9 cellular contexts compared by ENCODE assay signal in the genomic region with DNA sequence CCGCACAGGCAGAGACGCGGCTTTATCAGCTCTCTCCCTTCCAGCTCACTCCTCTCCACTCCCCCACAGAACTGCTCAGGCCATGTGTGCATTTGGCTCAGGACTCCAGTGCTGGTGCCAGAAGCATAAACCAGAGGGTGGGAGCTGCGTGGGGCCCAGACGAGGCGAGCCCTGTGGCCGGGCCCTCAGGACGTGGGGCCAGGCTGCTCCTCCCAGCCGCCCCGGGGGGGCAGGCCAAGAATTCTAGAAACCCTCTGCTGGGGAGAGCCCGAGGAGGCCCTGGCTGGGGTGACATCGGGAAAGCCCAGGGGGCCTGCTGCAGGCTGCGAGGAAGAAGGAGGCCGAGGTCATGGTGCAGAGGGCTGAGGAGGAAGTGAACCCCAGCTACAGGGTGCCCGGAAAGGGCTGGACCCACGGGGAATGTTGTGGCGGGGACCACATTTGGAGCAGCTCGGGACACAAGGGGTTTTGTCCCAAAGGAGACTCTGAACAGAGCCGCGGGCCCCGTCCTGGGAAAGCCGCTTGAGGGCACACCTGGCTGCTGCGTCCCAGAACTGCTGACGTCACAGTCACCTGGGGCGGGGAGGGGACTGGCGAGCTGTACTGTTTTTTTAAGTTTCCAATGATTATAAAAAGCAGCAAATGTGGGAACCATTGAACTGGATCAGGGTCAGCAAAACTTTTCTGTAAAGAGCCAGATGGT.
A peak's percentile ranks its signal among the peaks of the same experiment; 100 is the strongest.
DNase-seq lines count a peak whose midpoint lies in the region; ATAC-seq and TF ChIP-seq lines count a peak whose summit lies in the region.
"Had no signal": no experiment of that assay in that cellular context is flagged by ENCODE, and none has a peak within 500 bp of the region (broad histone marks: within the 10 kb centered on the region; RNA-seq: fewer than 3 reads in every experiment).

No MANE protein-coding gene starts in this region.

- DNase-seq in NCI-H1092 treated with DMSO at 0.1 percent for 48 hours (lab: John Stamatoyannopoulos, UW), result peak; percentile 4
- no peak for DNase-seq in NCI-H1092 (lab: John Stamatoyannopoulos, UW)
- DNase-seq in fibroblast of the aortic adventitia (ENCODE audit: low read depth), result peak; percentile 93
- peak; percentile 35 for DNase-seq in myocyte (ENCODE audit: low read depth)
- no peak for DNase-seq in superior temporal gyrus (ENCODE audit: extremely low spot score)
- no peak for DNase-seq in activated T-cell treated with anti-CD3 and anti-CD28 coated beads, Interleukin-2, amount 50 U/mL, for 4 hours
- DNase-seq in occipital lobe (lab: John Stamatoyannopoulos, UW), result no peak
- DNase-seq: stimulated activated CD8-positive, alpha-beta memory T cell treated with anti-CD3 and anti-CD28 coated beads, Interleukin-4, amount 100 ng/mL, for 48 hours had no signal

- ATAC-seq in activated T-cell treated with anti-CD3 and anti-CD28 coated beads, Interleukin-2, amount 50 U/mL, for 4 hours, result no peak
- ATAC-seq in GM19467 (IDR thresholded peaks at IDR 0.05; ENCODE audit: unreplicated experiment), result no peak

- H3K9me3 Mint-ChIP-seq in activated T-cell treated with anti-CD3 and anti-CD28 coated beads, Interleukin-2, amount 50 U/mL, for 4 hours, result no peaks in the 10 kb centered on the region

- H3K4me3 ChIP-seq in fibroblast of the aortic adventitia (ENCODE audit: low read depth, low read length), result no peak overlapping the region

- no peaks in the 10 kb centered on the region for H3K36me3 Mint-ChIP-seq in activated T-cell treated with anti-CD3 and anti-CD28 coated beads, Interleukin-2, amount 50 U/mL, for 4 hours (ENCODE audit: insufficient read depth)

- no peak for TF ChIP-seq CTCF in fibroblast of the aortic adventitia (IDR thresholded peaks at IDR 0.05; ENCODE audit: insufficient read depth, low read length)

- H3K4me1 Mint-ChIP-seq in activated T-cell treated with anti-CD3 and anti-CD28 coated beads, Interleukin-2, amount 50 U/mL, for 4 hours (ENCODE audit: low read depth), result no peaks in the 10 kb centered on the region

- no peak overlapping the region for H3K4me3 Mint-ChIP-seq in activated T-cell treated with anti-CD3 and anti-CD28 coated beads, Interleukin-2, amount 50 U/mL, for 4 hours

- H3K27me3 Mint-ChIP-seq in activated T-cell treated with anti-CD3 and anti-CD28 coated beads, Interleukin-2, amount 50 U/mL, for 4 hours (ENCODE audit: low read depth), result peaks cover 4% of the 10 kb centered on the region

Comparison
In these comparisons a context has a peak if more than half of its experiments do, and no peak if none do; other contexts are left out.
1. DNase-seq: peak in NCI-H1092 treated with DMSO at 0.1 percent for 48 hours (single experiment), fibroblast of the aortic adventitia (single experiment) and myocyte (single experiment); none in NCI-H1092 (single experiment), superior temporal gyrus (single experiment), activated T-cell treated with anti-CD3 and anti-CD28 coated beads, Interleukin-2, amount 50 U/mL, for 4 hours (single experiment) and occipital lobe (single experiment).